In genomic region chr7:28484276-28484675, GRCh38 we compare ENCODE assay signal across 22 cellular contexts.
"Had no signal": no experiment of that assay in that cellular context is flagged by ENCODE, and none has a peak within 500 bp of the region (broad histone marks: within the 10 kb centered on the region; RNA-seq: fewer than 3 reads in every experiment).

No MANE protein-coding gene starts in this region.

- H3K36me3 ChIP-seq: lower lobe of right lung, tibial nerve, vagina had no signal

- H3K9me3 ChIP-seq: lower lobe of right lung, tibial nerve, vagina had no signal

- H3K4me1 ChIP-seq: lower lobe of right lung, vagina had no signal

- H3K36me3 Mint-ChIP-seq: activated naive CD4-positive, alpha-beta T cell treated with anti-CD3 and anti-CD28 coated beads, Interleukin-2, amount 10 ng/mL, durations not matched to agents 7 days and 5 days; T-cell had no signal

- H3K27me3 ChIP-seq: tibial nerve, vagina had no signal

- H3K4me3 Mint-ChIP-seq: activated CD4-positive, alpha-beta T cell treated with anti-CD3 and anti-CD28 coated beads, Interleukin-2, amount 10 ng/mL, durations not matched to agents 7 days and 5 days; activated CD8-positive, alpha-beta T cell treated with anti-CD3 and anti-CD28 coated beads, Interleukin-2, amount 10 ng/mL, durations not matched to agents 7 days and 5 days; activated naive CD4-positive, alpha-beta T cell treated with anti-CD3 and anti-CD28 coated beads, Interleukin-2, amount 10 ng/mL, durations not matched to agents 7 days and 5 days; activated naive CD8-positive, alpha-beta T cell treated with anti-CD3 and anti-CD28 coated beads, Interleukin-2, amount 50 U/mL, for 24 hours; activated T-cell treated with anti-CD3 and anti-CD28 coated beads, Interleukin-2, amount 50 U/mL, for 24 hours; stimulated activated naive CD8-positive, alpha-beta T cell treated with anti-CD3 and anti-CD28 coated beads, Interleukin-15, Interleukin-2, amounts not matched to agents 100 ng/mL and 50 ng/mL, for 24 hours; T-cell had no signal

- H3K9me3 Mint-ChIP-seq: activated CD4-positive, alpha-beta T cell treated with anti-CD3 and anti-CD28 coated beads, Interleukin-2, amount 10 ng/mL, durations not matched to agents 7 days and 5 days; activated naive CD4-positive, alpha-beta T cell treated with anti-CD3 and anti-CD28 coated beads, Interleukin-2, amount 10 ng/mL, durations not matched to agents 7 days and 5 days; activated T-cell treated with anti-CD3 and anti-CD28 coated beads, Interleukin-2, amount 50 U/mL, for 24 hours; stimulated activated naive CD8-positive, alpha-beta T cell treated with anti-CD3 and anti-CD28 coated beads, Interleukin-15, Interleukin-2, amounts not matched to agents 100 ng/mL and 50 ng/mL, for 24 hours; T-cell had no signal

- H3K27ac ChIP-seq: epithelial cell of prostate, lower lobe of right lung, tibial nerve, vagina had no signal

- H3K27ac Mint-ChIP-seq: activated CD4-positive, alpha-beta T cell treated with anti-CD3 and anti-CD28 coated beads, Interleukin-2, amount 10 ng/mL, durations not matched to agents 7 days and 5 days; activated CD8-positive, alpha-beta T cell treated with anti-CD3 and anti-CD28 coated beads, Interleukin-2, amount 10 ng/mL, durations not matched to agents 7 days and 5 days; activated naive CD4-positive, alpha-beta T cell treated with anti-CD3 and anti-CD28 coated beads, Interleukin-2, amount 10 ng/mL, durations not matched to agents 7 days and 5 days; activated naive CD8-positive, alpha-beta T cell treated with anti-CD3 and anti-CD28 coated beads, Interleukin-2, amount 50 U/mL, for 24 hours; activated T-cell treated with anti-CD3 and anti-CD28 coated beads, Interleukin-2, amount 50 U/mL, for 24 hours; progenitor cell of endocrine pancreas; stimulated activated naive CD8-positive, alpha-beta T cell treated with anti-CD3 and anti-CD28 coated beads, Interleukin-15, Interleukin-2, amounts not matched to agents 100 ng/mL and 50 ng/mL, for 24 hours; T-cell had no signal

- ATAC-seq: activated CD8-positive, alpha-beta T cell treated with anti-CD3 and anti-CD28 coated beads, Interleukin-2, amount 10 ng/mL, durations not matched to agents 7 days and 5 days; activated naive CD8-positive, alpha-beta T cell treated with anti-CD3 and anti-CD28 coated beads, Interleukin-2, amount 50 U/mL, for 24 hours; lower lobe of right lung; right cardiac atrium; T-cell had no signal

- H3K27me3 Mint-ChIP-seq: activated naive CD4-positive, alpha-beta T cell treated with anti-CD3 and anti-CD28 coated beads, Interleukin-2, amount 10 ng/mL, durations not matched to agents 7 days and 5 days had no signal

- FAIRE-seq: islet of Langerhans, small intestine had no signal

- H3K4me3 ChIP-seq: lower lobe of right lung, tibial nerve, vagina had no signal

- DNase-seq: activated CD4-positive, alpha-beta T cell treated with anti-CD3 and anti-CD28 coated beads, Interleukin-2, amount 10 ng/mL, durations not matched to agents 7 days and 5 days; activated CD8-positive, alpha-beta T cell treated with anti-CD3 and anti-CD28 coated beads, Interleukin-2, amount 10 ng/mL, durations not matched to agents 7 days and 5 days; activated naive CD4-positive, alpha-beta T cell treated with anti-CD3 and anti-CD28 coated beads, Interleukin-2, amount 10 ng/mL, durations not matched to agents 7 days and 5 days; activated naive CD8-positive, alpha-beta T cell treated with anti-CD3 and anti-CD28 coated beads, Interleukin-2, amount 50 U/mL, for 24 hours; activated T-cell treated with anti-CD3 and anti-CD28 coated beads, Interleukin-2, amount 50 U/mL, for 24 hours; aorta; glutamatergic neuron; hippocampal formation; lower lobe of right lung; midbrain; occipital lobe; right cardiac atrium; small intestine; stimulated activated CD4-positive, alpha-beta T cell treated with anti-CD3 and anti-CD28 coated beads, Interleukin-15, amount 100 ng/mL, for 24 hours; stimulated activated CD4-positive, alpha-beta T cell treated with anti-CD3 and anti-CD28 coated beads, Interleukin-2, amount 100 ng/mL, for 48 hours; T-cell had no signal
